ENCODE assay signal across 8 cellular contexts in the genomic region with DNA sequence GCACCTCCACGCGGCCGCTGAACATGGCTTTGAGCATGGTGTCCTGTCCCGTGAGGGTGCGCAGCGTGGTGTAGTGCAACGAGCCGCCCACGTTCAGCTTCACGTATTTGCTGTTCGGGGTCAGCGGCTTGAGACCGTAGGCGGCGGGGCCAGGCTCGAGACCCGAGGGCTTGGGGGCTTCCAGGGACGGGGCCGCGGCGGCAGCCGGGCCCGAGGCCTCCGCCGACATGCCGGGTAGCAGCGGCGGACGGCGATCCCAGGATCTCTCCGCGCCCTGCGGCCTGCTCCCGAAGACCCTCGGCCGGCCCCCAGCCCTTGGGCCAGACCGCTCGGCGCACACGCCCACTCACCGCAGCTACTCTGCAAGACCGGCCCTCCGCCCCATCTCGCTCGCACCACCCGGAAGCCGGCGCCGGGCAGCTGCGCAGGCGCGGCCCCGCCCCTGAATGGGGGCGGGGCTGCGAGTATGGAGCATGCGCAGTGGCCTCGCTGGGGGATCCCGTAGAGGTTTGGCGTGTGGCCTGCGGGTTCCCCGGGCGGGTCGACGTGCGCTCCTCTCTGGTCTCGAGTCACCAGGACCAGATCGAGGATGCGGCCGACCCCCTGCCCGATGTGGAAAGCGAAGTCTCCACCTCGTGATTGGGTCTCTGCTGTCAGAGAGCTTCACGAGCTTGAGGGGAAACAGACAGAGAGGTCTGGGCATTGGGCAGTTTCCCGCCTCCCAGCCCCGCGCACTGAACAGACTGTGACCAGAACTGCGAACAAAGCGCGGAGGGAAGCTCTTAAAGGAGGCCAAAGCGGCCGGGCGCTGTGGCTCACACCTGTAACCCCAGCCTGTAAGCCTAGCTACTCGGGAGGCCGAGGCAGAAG. TPM values are rescaled to one million over a fixed set of nuclear protein-coding genes. Genes with fewer than 3 reads are reported as not detected.
DNase-seq lines count a peak whose midpoint lies in the region; ATAC-seq, FAIRE-seq and TF ChIP-seq lines count a peak whose summit lies in the region.

A gene with protein sequence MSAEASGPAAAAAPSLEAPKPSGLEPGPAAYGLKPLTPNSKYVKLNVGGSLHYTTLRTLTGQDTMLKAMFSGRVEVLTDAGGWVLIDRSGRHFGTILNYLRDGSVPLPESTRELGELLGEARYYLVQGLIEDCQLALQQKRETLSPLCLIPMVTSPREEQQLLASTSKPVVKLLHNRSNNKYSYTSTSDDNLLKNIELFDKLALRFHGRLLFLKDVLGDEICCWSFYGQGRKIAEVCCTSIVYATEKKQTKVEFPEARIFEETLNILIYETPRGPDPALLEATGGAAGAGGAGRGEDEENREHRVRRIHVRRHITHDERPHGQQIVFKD (minus strand): TSS at position 422 of the 870 bp plus-strand sequence. CDS start 193 bp downstream, at position 229.

- DNase-seq in ELF-1 (ENCODE audit: low read depth, low spot score): peak; percentile 97
- DNase-seq in H54 (ENCODE audit: insufficient read length, low spot score): peak; percentile 94
- peak; percentile 70 for DNase-seq in SIG-M5 treated with dmso at 0.1 percent for 504 hours (lab: John Stamatoyannopoulos, UW; ENCODE audit: unreplicated experiment)
- peak; percentile 84 for DNase-seq in activated gamma-delta T cell treated with Interleukin-2 at 50 U/mL for 16 hours
- peak; percentile 24 to 56 for DNase-seq in foreskin keratinocyte
- DNase-seq in neural progenitor cell (ENCODE audit: low spot score): peak; percentile 96

- H3K4me1 ChIP-seq in Loucy (ENCODE audit: insufficient read depth, low read length, poor library complexity, severe bottlenecking): peaks cover 28% of the 10 kb centered on the region
- H3K4me1 ChIP-seq in foreskin keratinocyte: no peaks in the 10 kb centered on the region
- H3K4me1 ChIP-seq in neural progenitor cell: peaks cover 11% of the 10 kb centered on the region
- peaks cover 11 to 22% (median 19%) of the 10 kb centered on the region in 5 donors for H3K4me1 ChIP-seq in subcutaneous abdominal adipose tissue (ENCODE audit: control insufficient read depth in 5 of 5, insufficient read depth in 5 of 5, low read length in 5 of 5)

- H3K4me1 Mint-ChIP-seq in neural progenitor cell: peaks cover 26% of the 10 kb centered on the region

- H3K79me2 ChIP-seq in Loucy (ENCODE audit: insufficient read depth, low read length): peaks cover 35% of the 10 kb centered on the region
- peaks cover 13% of the 10 kb centered on the region for H3K79me2 ChIP-seq in neural progenitor cell (ENCODE audit: low read depth)

- H3K36me3 ChIP-seq in Loucy (ENCODE audit: insufficient read depth, low read length) (no peaks in the 10 kb centered on the region), neural progenitor cell (no peaks in the 10 kb centered on the region), subcutaneous abdominal adipose tissue (ENCODE audit: control insufficient read depth in 5 of 5, insufficient read depth in 5 of 5, low read length in 5 of 5) (peaks cover under 1 to 19% (median 9%) of the 10 kb centered on the region in 5 donors)

- peaks cover 5% of the 10 kb centered on the region for H3K27me3 Mint-ChIP-seq in neural progenitor cell (ENCODE audit: insufficient read depth, low read depth)

- H3K9me3 ChIP-seq in Loucy (ENCODE audit: insufficient read depth, low read depth, low read length): no peaks in the 10 kb centered on the region
- no peaks in the 10 kb centered on the region for H3K9me3 ChIP-seq in neural progenitor cell (ENCODE audit: low read depth)
- no peaks in the 10 kb centered on the region for H3K9me3 ChIP-seq in subcutaneous abdominal adipose tissue (ENCODE audit: control insufficient read depth in 5 of 5, low read length in 5 of 5)

- H3K27ac ChIP-seq in foreskin keratinocyte: peak within 1 kb of the TSS; percentile 27
- H3K27ac ChIP-seq in neural progenitor cell: no peak within 1 kb of the TSS
- peak within 1 kb of the TSS; percentile 81 for H3K27ac ChIP-seq in subcutaneous abdominal adipose tissue (ENCODE audit: low read depth, low read length)

- no peaks in the 10 kb centered on the region for H3K9me3 Mint-ChIP-seq in neural progenitor cell

- H4K20me1 ChIP-seq in Loucy (ENCODE audit: insufficient read depth, low read length, poor library complexity, severe bottlenecking) (peaks cover 10% of the 10 kb centered on the region), neural progenitor cell (ENCODE audit: low read depth) (peaks cover 5% of the 10 kb centered on the region)

- H3K4me3 ChIP-seq in Loucy (ENCODE audit: low read length, poor library complexity, severe bottlenecking) (peak within 1 kb of the TSS; percentile 88), neural progenitor cell (peak within 1 kb of the TSS; percentile 78), subcutaneous abdominal adipose tissue (ENCODE audit: low read depth in 1 of 5, low read length in 5 of 5) (peak within 1 kb of the TSS; percentile 84 to 96 (median 90))

- no peaks in the 10 kb centered on the region for H3F3A ChIP-seq in Loucy (ENCODE audit: low read depth)
- H3F3A ChIP-seq in neural progenitor cell (ENCODE audit: low read depth): peaks cover 4% of the 10 kb centered on the region

- H3K27me3 ChIP-seq in Loucy (ENCODE audit: insufficient read depth, low read length, poor library complexity, severe bottlenecking) (no peaks in the 10 kb centered on the region), foreskin keratinocyte (no peaks in the 10 kb centered on the region), neural progenitor cell (no peaks in the 10 kb centered on the region), subcutaneous abdominal adipose tissue (ENCODE audit: control insufficient read depth in 5 of 5, insufficient read depth in 4 of 5, low read length in 5 of 5) (no peaks in the 10 kb centered on the region)

- H2AFZ ChIP-seq in Loucy (ENCODE audit: low read length): peak within 1 kb of the TSS; percentile 85
- peak within 1 kb of the TSS; percentile 74 for H2AFZ ChIP-seq in neural progenitor cell (replicated peaks)

- ATAC-seq in foreskin keratinocyte: peak; percentile 81

- TF ChIP-seq POLR2A in H54 (IDR thresholded peaks at IDR 0.05; ENCODE audit: low read depth, low read length): peak; percentile 92

- no peak for FAIRE-seq in H54 (lab: Jason Lieb, UNC)

- H3K9ac ChIP-seq in Loucy (ENCODE audit: low read depth, low read length, poor library complexity, severe bottlenecking): peak within 1 kb of the TSS; percentile 93
- H3K9ac ChIP-seq in neural progenitor cell: peak within 1 kb of the TSS; percentile 66
- H3K9ac ChIP-seq in subcutaneous abdominal adipose tissue (ENCODE audit: low read length in 5 of 5): peak within 1 kb of the TSS; percentile 77 to 94 (median 82)

- H3K36me3 Mint-ChIP-seq in neural progenitor cell: peaks cover 5% of the 10 kb centered on the region

- peak within 1 kb of the TSS; percentile 99 for H3K27ac Mint-ChIP-seq in neural progenitor cell

- H3K4me2 ChIP-seq in Loucy (ENCODE audit: low read depth, low read length, poor library complexity, severe bottlenecking) (peak within 1 kb of the TSS; percentile 92), neural progenitor cell (peak within 1 kb of the TSS; percentile 97)

- H3K9me2 ChIP-seq in Loucy (replicated peaks; ENCODE audit: low read depth, low read length): no peaks in the 10 kb centered on the region

- TF ChIP-seq CTCF in Loucy (conservative IDR thresholded peaks at IDR 0.05; ENCODE audit: low read length) (no peak), foreskin keratinocyte (conservative IDR thresholded peaks at IDR 0.05) (no peak), neural progenitor cell (IDR thresholded peaks at IDR 0.05) (no peak)

- H3K4me3 Mint-ChIP-seq in neural progenitor cell: peak within 1 kb of the TSS; percentile 95

RNA-seq across cellular contexts. Expression of the gene that starts here (rescaled TPM):
- total RNA-seq in foreskin keratinocyte (7.0 and 7.2 TPM in 2 replicates), neural progenitor cell (ENCODE audit: low replicate concordance) (3.9 and 12.0 TPM in 2 replicates)
- 7.5 and 8.0 TPM in 2 replicates for polyA plus RNA-seq in foreskin keratinocyte

Comparison
In these comparisons a context has a peak if more than half of its experiments do, and no peak if none do; other contexts are left out.
1. DNase-seq: peak in every context shown above with its lines; median percentile 97 in ELF-1; 96 in neural progenitor cell; 94 in H54; 84 in activated gamma-delta T cell treated with Interleukin-2 at 50 U/mL for 16 hours; 70 in SIG-M5 treated with dmso at 0.1 percent for 504 hours; 40 in foreskin keratinocyte.